Comparison of ENCODE assay signal across 13 cellular contexts in the genomic region with DNA sequence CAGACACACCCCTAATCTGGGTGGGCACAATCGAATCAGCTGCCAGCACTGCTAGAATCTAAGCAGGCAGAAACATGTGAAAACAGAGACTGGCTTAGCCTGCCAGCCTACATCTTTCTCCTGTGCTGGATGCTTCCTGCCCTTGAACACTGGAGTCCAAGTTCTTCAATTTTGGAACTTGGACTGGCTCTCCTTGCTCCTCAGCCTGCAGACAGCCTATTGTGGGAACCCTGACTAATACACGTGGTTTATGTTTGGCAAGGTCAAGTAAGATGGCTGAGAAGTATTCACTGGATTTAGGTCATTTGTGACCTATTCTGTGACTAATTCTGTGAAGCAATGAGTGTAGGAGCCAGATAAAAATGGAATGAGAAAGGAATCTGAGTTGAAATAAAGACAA. TPM values are rescaled to one million over a fixed set of nuclear protein-coding genes. Genes with fewer than 3 reads are reported as not detected.
DNase-seq lines count a peak whose midpoint lies in the region; ATAC-seq, FAIRE-seq and TF ChIP-seq lines count a peak whose summit lies in the region.
"Had no signal": no experiment of that assay in that cellular context is flagged by ENCODE, and none has a peak within 500 bp of the region (broad histone marks: within the 10 kb centered on the region; RNA-seq: fewer than 3 reads in every experiment).

No MANE protein-coding gene starts in this region.

- peak overlapping the region; percentile 10 for H3K27ac ChIP-seq in RWPE2 (ENCODE audit: poor library complexity, severe bottlenecking)
- no peak overlapping the region for H3K27ac ChIP-seq in pancreas
- no peak overlapping the region for H3K27ac ChIP-seq in thyroid gland

- H3K4me3 ChIP-seq in RWPE2 (ENCODE audit: severe bottlenecking) (no peak overlapping the region), fibroblast of mammary gland (ENCODE audit: control insufficient read depth, low read depth, low read length) (no peak overlapping the region), pancreas (no peak overlapping the region), thyroid gland (replicated peaks in 1 of 3) (no peak overlapping the region)

- H3K36me3 Mint-ChIP-seq in naive thymus-derived CD8-positive, alpha-beta T cell: peaks cover 17 to 30% (median 27%) of the 10 kb centered on the region in 3 donors

- H3K27me3 ChIP-seq in RWPE2 (ENCODE audit: insufficient read depth, poor library complexity, severe bottlenecking) (no peaks in the 10 kb centered on the region), pancreas (no peaks in the 10 kb centered on the region), thyroid gland (no peaks in the 10 kb centered on the region)

- H3K4me1 ChIP-seq in RWPE2 (ENCODE audit: insufficient read depth, poor library complexity, severe bottlenecking): peaks cover 9% of the 10 kb centered on the region
- H3K4me1 ChIP-seq in pancreas: no peaks in the 10 kb centered on the region
- H3K4me1 ChIP-seq in thyroid gland: no peaks in the 10 kb centered on the region

- WGBS in pancreas, 2 donors: 40% methylated on average over 2 of the region's 2 CpGs
- WGBS in thyroid gland, 2 donors: 75 to 81% methylated on average over 2 of the region's 2 CpGs

- peaks cover 0 to 8% (median 0%) of the 10 kb centered on the region in 9 donors for H3K9me3 Mint-ChIP-seq in naive thymus-derived CD8-positive, alpha-beta T cell
- H3K9me3 Mint-ChIP-seq: central memory CD8-positive, alpha-beta T cell; stimulated activated naive CD8-positive, alpha-beta T cell treated with anti-CD3 and anti-CD28 coated beads, Interleukin-15, amount 100 ng/mL, for 72 hours had no signal

- POLR2A ChIA-PET in naive thymus-derived CD8-positive, alpha-beta T cell (lab: Charles Lee): no interaction called here

- intact Hi-C loops in pancreas (cut with DNase I) (loop anchor here in 1 of 3 donors (10.0 kb wide), 1 partner anchor 319 kb away; no protein-coding TSS in a partner anchor), thyroid gland (cut with DNase I) (no loop called here)

- no peaks in the 10 kb centered on the region for H3K4me1 Mint-ChIP-seq in naive thymus-derived CD8-positive, alpha-beta T cell
- H3K4me1 Mint-ChIP-seq: central memory CD8-positive, alpha-beta T cell; stimulated activated naive CD8-positive, alpha-beta T cell treated with anti-CD3 and anti-CD28 coated beads, Interleukin-15, amount 100 ng/mL, for 72 hours had no signal

- peak; percentile 93 for ATAC-seq in RWPE2 (ENCODE audit: low read depth)
- peak in 3 of 4 donors; percentile 33 to 62 (median 46) for ATAC-seq in pancreas
- ATAC-seq in naive thymus-derived CD8-positive, alpha-beta T cell: no peak
- ATAC-seq: stimulated activated naive CD8-positive, alpha-beta T cell treated with anti-CD3 and anti-CD28 coated beads, Interleukin-15, amount 100 ng/mL, for 72 hours had no signal

- TF ChIP-seq POLR2A in thyroid gland (IDR thresholded peaks at IDR 0.05): no peak

- H3K4me3 Mint-ChIP-seq in naive thymus-derived CD8-positive, alpha-beta T cell: no peak overlapping the region
- H3K4me3 Mint-ChIP-seq: central memory CD8-positive, alpha-beta T cell; stimulated activated naive CD8-positive, alpha-beta T cell treated with anti-CD3 and anti-CD28 coated beads, Interleukin-15, amount 100 ng/mL, for 72 hours had no signal

- no peak overlapping the region for H3K27ac Mint-ChIP-seq in naive thymus-derived CD8-positive, alpha-beta T cell
- H3K27ac Mint-ChIP-seq: stimulated activated naive CD8-positive, alpha-beta T cell treated with anti-CD3 and anti-CD28 coated beads, Interleukin-15, amount 100 ng/mL, for 72 hours had no signal

- H3K36me3 ChIP-seq in RWPE2 (ENCODE audit: low read depth): peaks cover 26% of the 10 kb centered on the region
- H3K36me3 ChIP-seq in pancreas: no peaks in the 10 kb centered on the region
- no peaks in the 10 kb centered on the region for H3K36me3 ChIP-seq in thyroid gland

- H3K9me3 ChIP-seq in RWPE2 (ENCODE audit: severe bottlenecking) (no peaks in the 10 kb centered on the region), pancreas (no peaks in the 10 kb centered on the region), thyroid gland (no peaks in the 10 kb centered on the region)

- peak; percentile 8 for DNase-seq in COLO829 (ENCODE audit: low spot score)
- no peak for DNase-seq in RWPE2 (ENCODE audit: low spot score)
- peak; percentile 98 for DNase-seq in fibroblast of mammary gland (ENCODE audit: low read depth)
- no peak for DNase-seq in pancreas
- no peak for DNase-seq in thyroid gland
- no peak for DNase-seq in naive thymus-derived CD8-positive, alpha-beta T cell
- DNase-seq in NCI-H774 (lab: John Stamatoyannopoulos, UW): no peak
- DNase-seq in NCI-H2107 treated with DMSO at 0.1 percent for 48 hours (lab: John Stamatoyannopoulos, UW; ENCODE audit: unreplicated experiment): no peak
- DNase-seq: Calu3; hippocampal formation; NCI-H446; stimulated activated naive CD8-positive, alpha-beta T cell treated with anti-CD3 and anti-CD28 coated beads, Interleukin-15, amount 100 ng/mL, for 72 hours had no signal

- peaks cover 0 to 9% (median 0%) of the 10 kb centered on the region in 5 donors for H3K27me3 Mint-ChIP-seq in naive thymus-derived CD8-positive, alpha-beta T cell
- H3K27me3 Mint-ChIP-seq: central memory CD8-positive, alpha-beta T cell; stimulated activated naive CD8-positive, alpha-beta T cell treated with anti-CD3 and anti-CD28 coated beads, Interleukin-15, amount 100 ng/mL, for 72 hours had no signal

- TF ChIP-seq CTCF in RWPE2 (IDR thresholded peaks at IDR 0.05; ENCODE audit: poor library complexity, severe bottlenecking) (no peak), fibroblast of mammary gland (conservative IDR thresholded peaks at IDR 0.05; ENCODE audit: control insufficient read depth, insufficient read depth, low read depth, low read length) (no peak), pancreas (IDR thresholded peaks at IDR 0.05) (no peak), thyroid gland (IDR thresholded peaks at IDR 0.05) (no peak)

- FAIRE-seq in pancreas (lab: Jason Lieb, UNC): no peak

RNA-seq across cellular contexts. Expression of a gene that starts 11.0 kb away (rescaled TPM):
- total RNA-seq in pancreas (1 to 10 TPM in 5 of 6 donors, under 1 TPM in 1; 0.93 to 2.0 (median 1.3) TPM), thyroid gland (10 to 100 TPM in 1 of 4 donors, 1 to 10 TPM in 3; 7.4 to 12.9 (median 7.7) TPM)
- polyA plus RNA-seq in pancreas: 1 to 10 TPM; 1.0 to 1.3 TPM
- 1 to 10 TPM; 1.7 to 2.0 TPM for total RNA-seq in naive thymus-derived CD8-positive, alpha-beta T cell
- polyA plus RNA-seq in naive thymus-derived CD8-positive, alpha-beta T cell: under 1 TPM in 1 of 3 donors, not detected in 2; 0.16 TPM

RNA-seq across cellular contexts. Expression of a gene that starts 30.1 kb away (rescaled TPM):
- total RNA-seq in pancreas: 10 to 100 TPM in 3 of 6 donors, 1 to 10 TPM in 3; 6.7 to 11.0 (median 8.8) TPM
- polyA plus RNA-seq in pancreas: 10 to 100 TPM; 17.4 to 20.9 TPM
- total RNA-seq in thyroid gland: 10 to 100 TPM; 54.8 to 97.7 (median 81.2) TPM
- 10 to 100 TPM; 41.5 to 44.4 TPM for total RNA-seq in naive thymus-derived CD8-positive, alpha-beta T cell
- 1 to 10 TPM; 1.8 to 2.5 (median 2.4) TPM for polyA plus RNA-seq in naive thymus-derived CD8-positive, alpha-beta T cell

RNA-seq across cellular contexts. Expression of a gene that starts 30.2 kb away (rescaled TPM):
- total RNA-seq in pancreas (10 to 100 TPM in 5 of 6 donors, 1 to 10 TPM in 1; 7.7 to 20.5 (median 13.9) TPM), thyroid gland (10 to 100 TPM; 67.9 to 85.7 (median 75.5) TPM)
- polyA plus RNA-seq in pancreas: 10 to 100 TPM; 10.3 to 32.1 TPM
- 10 to 100 TPM; 21.9 to 26.2 TPM for total RNA-seq in naive thymus-derived CD8-positive, alpha-beta T cell
- 10 to 100 TPM; 45.3 to 48.8 (median 46.0) TPM for polyA plus RNA-seq in naive thymus-derived CD8-positive, alpha-beta T cell

Comparison
In these comparisons a context has a peak if more than half of its experiments do, and no peak if none do; other contexts are left out.
1. DNase-seq: peak in COLO829 (single experiment) and fibroblast of mammary gland (single experiment); none in RWPE2 (single experiment), pancreas (0 of 6), thyroid gland (0 of 2), naive thymus-derived CD8-positive, alpha-beta T cell (0 of 10), NCI-H774 (single experiment) and NCI-H2107 treated with DMSO at 0.1 percent for 48 hours (single experiment).
2. ATAC-seq: peak in RWPE2 (single experiment) and pancreas (3 of 4); none in naive thymus-derived CD8-positive, alpha-beta T cell (0 of 2).